Comparison of ENCODE assay signal across 18 cellular contexts in the genomic region with DNA sequence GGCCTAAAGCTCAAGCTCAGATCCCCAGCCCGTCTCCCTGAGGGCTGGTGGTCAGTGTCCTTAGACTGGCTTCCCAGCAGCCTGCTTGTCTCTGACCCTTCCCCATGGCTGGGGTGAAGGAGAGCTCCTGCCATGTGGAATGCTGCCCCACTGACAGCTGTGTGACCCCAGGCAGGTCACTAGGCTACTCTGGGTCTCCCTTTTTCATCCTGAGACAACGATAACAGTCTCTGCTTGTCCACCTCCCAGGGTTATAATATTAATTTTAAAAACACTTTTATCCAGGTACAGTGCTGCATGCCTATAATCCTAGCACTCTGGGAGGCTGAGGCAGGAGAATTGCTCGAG. TPM values are rescaled to one million over a fixed set of nuclear protein-coding genes. Genes with fewer than 3 reads are reported as not detected.
A peak's percentile ranks its signal among the peaks of the same experiment; 100 is the strongest.
DNase-seq lines count a peak whose midpoint lies in the region; ATAC-seq and TF ChIP-seq lines count a peak whose summit lies in the region.
"Had no signal": no experiment of that assay in that cellular context is flagged by ENCODE, and none has a peak within 500 bp of the region (broad histone marks: within the 10 kb centered on the region; RNA-seq: fewer than 3 reads in every experiment).

No MANE protein-coding gene starts in this region.

- CTCF ChIA-PET in CD4-positive, alpha-beta memory T cell (lab: Charles Lee; ENCODE audit: partially characterized antibody) = interaction anchor here (0.9 to 1.4 kb wide), 2 partner anchors 10 to 27 kb away, joined by 3 to 5 read pairs; no protein-coding TSS in a partner anchor
- CTCF ChIA-PET in GM10248 (lab: Yijun Ruan, JAX) = interaction anchor here (1.0 to 1.7 kb wide), 2 partner anchors 16 to 26 kb away, joined by 3 to 7 read pairs; no protein-coding TSS in a partner anchor

- POLR2A ChIA-PET in CD4-positive, alpha-beta memory T cell (lab: Charles Lee; ENCODE audit: partially characterized antibody) = interaction anchor here (1.6 to 2.3 kb wide), 2 partner anchors 10 to 47 kb away, joined by 5 to 9 read pairs; partner anchors contain the start of gene SYNE3
- POLR2A ChIA-PET in GM10248 (lab: Yijun Ruan, JAX) = interaction anchor here (0.6 kb wide), 1 partner anchor 26 kb away, joined by 9 read pairs; no protein-coding TSS in a partner anchor

- H3K9me3 ChIP-seq in CD4-positive, alpha-beta memory T cell (ENCODE audit: control insufficient read depth in 1 of 2, low read length in 2 of 2) = no peaks in the 10 kb centered on the region
- H3K9me3 ChIP-seq in adipocyte (ENCODE audit: control insufficient read depth, low read length) (no peaks in the 10 kb centered on the region), mucosa of rectum (ENCODE audit: control insufficient read depth in 2 of 2, low read length in 2 of 2) (no peaks in the 10 kb centered on the region), stomach (no peaks in the 10 kb centered on the region)

- 52 to 76% (median 72%) methylated on average over 3 of the region's 3 CpGs for WGBS in stomach, 5 donors

- H3K4me1 Mint-ChIP-seq in CD4-positive, alpha-beta memory T cell = peaks cover 24 to 57% (median 34%) of the 10 kb centered on the region in 4 donors

- H3K4me1 ChIP-seq in CD4-positive, alpha-beta memory T cell (ENCODE audit: insufficient read depth, low read length) = peaks cover 32% of the 10 kb centered on the region
- H3K4me1 ChIP-seq in adipocyte (ENCODE audit: control insufficient read depth, insufficient read depth, low read length) = peaks cover 66% of the 10 kb centered on the region
- peaks cover 25 to 30% of the 10 kb centered on the region in 2 donors for H3K4me1 ChIP-seq in mucosa of rectum (ENCODE audit: control insufficient read depth in 2 of 2, insufficient read depth in 2 of 2, low read length in 2 of 2)
- peaks cover 13 to 23% (median 14%) of the 10 kb centered on the region in 4 donors for H3K4me1 ChIP-seq in stomach

- peaks cover 77% of the 10 kb centered on the region for H3K36me3 ChIP-seq in CD4-positive, alpha-beta memory T cell (ENCODE audit: insufficient read depth, low read length)
- H3K36me3 ChIP-seq in adipocyte (ENCODE audit: control insufficient read depth, insufficient read depth, low read length, severe bottlenecking) (peaks cover 70% of the 10 kb centered on the region), mucosa of rectum (ENCODE audit: control insufficient read depth in 2 of 2, insufficient read depth in 2 of 2, low read length in 2 of 2) (peaks cover 10 to 18% of the 10 kb centered on the region in 2 donors), stomach (peaks cover under 1 to 53% (median 46%) of the 10 kb centered on the region in 4 donors)

- ATAC-seq in HG02588 (IDR thresholded peaks at IDR 0.05; ENCODE audit: unreplicated experiment) = no peak
- ATAC-seq: SK-N-SH treated with all-trans-retinoic acid at 6 μM for 48 hours had no signal

- H3K27me3 Mint-ChIP-seq in CD4-positive, alpha-beta memory T cell = no peaks in the 10 kb centered on the region
- H3K27me3 Mint-ChIP-seq: B cell had no signal

- no peak overlapping the region for H3K4me3 ChIP-seq in CD4-positive, alpha-beta memory T cell (ENCODE audit: low read length in 2 of 2)
- no peak overlapping the region for H3K4me3 ChIP-seq in adipocyte (ENCODE audit: low read length)
- H3K4me3 ChIP-seq in mucosa of rectum (ENCODE audit: low read length in 2 of 2) = no peak overlapping the region
- no peak overlapping the region for H3K4me3 ChIP-seq in stomach

- TF ChIP-seq CTCF in stomach (IDR thresholded peaks at IDR 0.05) = no peak
- no peak for TF ChIP-seq CTCF in GM10248 (IDR thresholded peaks at IDR 0.05; ENCODE audit: control extremely low read depth, extremely low read depth, low read depth, missing control alignments)

- TF ChIP-seq EP300 in stomach (IDR thresholded peaks at IDR 0.05) = no peak

- peak overlapping the region in 5 of 7 donors; percentile 55 to 96 (median 75) for H3K27ac Mint-ChIP-seq in CD4-positive, alpha-beta memory T cell
- H3K27ac Mint-ChIP-seq: B cell had no signal

- H3K9ac ChIP-seq in adipocyte (ENCODE audit: low read length) (peak overlapping the region; percentile 39), mucosa of rectum (ENCODE audit: low read depth in 1 of 2, low read length in 2 of 2) (peak overlapping the region; percentile 41 to 43)
- H3K9ac ChIP-seq: KMS-11 had no signal

- H3K36me3 Mint-ChIP-seq in CD4-positive, alpha-beta memory T cell = peaks cover 63 to 73% of the 10 kb centered on the region in 2 donors

- H3K9me3 Mint-ChIP-seq in CD4-positive, alpha-beta memory T cell = no peaks in the 10 kb centered on the region

- no peak overlapping the region for H3K4me3 Mint-ChIP-seq in CD4-positive, alpha-beta memory T cell
- H3K4me3 Mint-ChIP-seq: B cell had no signal

- H3K27me3 ChIP-seq in CD4-positive, alpha-beta memory T cell (ENCODE audit: insufficient read depth, low read length) = no peaks in the 10 kb centered on the region
- H3K27me3 ChIP-seq in adipocyte (replicated peaks; ENCODE audit: control insufficient read depth, insufficient read depth, low read length) (no peaks in the 10 kb centered on the region), mucosa of rectum (ENCODE audit: control insufficient read depth in 2 of 2, insufficient read depth in 2 of 2, low read length in 2 of 2) (no peaks in the 10 kb centered on the region), stomach (no peaks in the 10 kb centered on the region)

- TF ChIP-seq POLR2A in stomach (IDR thresholded peaks at IDR 0.05) = no peak

- H3K27ac ChIP-seq in CD4-positive, alpha-beta memory T cell (ENCODE audit: low read depth, low read length) = no peak overlapping the region
- peak overlapping the region; percentile 76 to 84 for H3K27ac ChIP-seq in mucosa of rectum (ENCODE audit: low read depth in 2 of 2, low read length in 2 of 2)
- H3K27ac ChIP-seq in stomach = peak overlapping the region; percentile 18 to 69 (median 60)
- H3K27ac ChIP-seq: KMS-11 had no signal

- intact Hi-C loops in CD4-positive, alpha-beta memory T cell (cut with micrococcal nuclease) = no loop called here
- intact Hi-C loops in stomach (cut with DNase I; ENCODE audit: low total_unique reads) = no loop called here

- no peak for DNase-seq in CD4-positive, alpha-beta memory T cell
- DNase-seq in adipocyte (ENCODE audit: low read depth) (no peak), stomach (no peak), NAMALWA (ENCODE audit: low spot score) (no peak), GM10248 (ENCODE audit: extremely low spot score) (no peak)
- DNase-seq: DMS 273 treated with DMSO at 0.1 percent for 48 hours, GF-D8, GOT3, NCI-H1092, NCI-H146, NCI-H2227 treated with DMSO at 0.1 percent for 48 hours, NCI-H524, SHP77 treated with DMSO at 0.1 percent for 48 hours had no signal

RNA-seq across cellular contexts. Expression of gene SYNE3, which starts 47.3 kb away (rescaled TPM):
- 10 to 100 TPM; 47.7 to 52.2 TPM for total RNA-seq in CD4-positive, alpha-beta memory T cell
- 1 to 10 TPM; 4.3 to 9.0 TPM for polyA plus RNA-seq in CD4-positive, alpha-beta memory T cell
- total RNA-seq in stomach = 10 to 100 TPM in 3 of 5 donors, 1 to 10 TPM in 2; 4.6 to 85.2 (median 10.8) TPM
- polyA plus RNA-seq in stomach = 1 to 10 TPM in 1 of 3 donors, under 1 TPM in 2; 0.58 to 1.2 (median 0.76) TPM
